ENCODE assay signal across 13 cellular contexts in genomic region chr18:25805323-25805722, GRCh38.
DNase-seq lines count a peak whose midpoint lies in the region; TF ChIP-seq lines count a peak whose summit lies in the region.
"Had no signal": no experiment of that assay in that cellular context is flagged by ENCODE, and none has a peak within 500 bp of the region (broad histone marks: within the 10 kb centered on the region; RNA-seq: fewer than 3 reads in every experiment).

No MANE protein-coding gene starts in this region.

- no peaks in the 10 kb centered on the region for H3K79me2 ChIP-seq in hepatocyte

- H3K27me3 ChIP-seq in breast epithelium (no peaks in the 10 kb centered on the region), hepatocyte (no peaks in the 10 kb centered on the region)
- H3K27me3 ChIP-seq: testis had no signal

- WGBS in hepatocyte (ENCODE audit: low lambda C conversion rate, missing lambda C conversion rate), result 65% methylated on average over 5 of the region's 5 CpGs

- H3K27ac ChIP-seq in breast epithelium (no peak overlapping the region), hepatocyte (no peak overlapping the region)
- H3K27ac ChIP-seq: 22Rv1, testis had no signal

- TF ChIP-seq CTCF in MCF 10A (IDR thresholded peaks at IDR 0.05; ENCODE audit: unreplicated experiment), result no peak
- no peak for TF ChIP-seq CTCF in breast epithelium (IDR thresholded peaks at IDR 0.05)
- TF ChIP-seq CTCF in hepatocyte (IDR thresholded peaks at IDR 0.05; ENCODE audit: poor library complexity), result no peak
- TF ChIP-seq CTCF in CD14-positive monocyte (IDR thresholded peaks at IDR 0.05), result no peak

- no peaks in the 10 kb centered on the region for H4K20me1 ChIP-seq in hepatocyte (ENCODE audit: insufficient read depth, poor library complexity, severe bottlenecking)

- H3K4me1 Mint-ChIP-seq in MCF 10A (ENCODE audit: insufficient read depth, unreplicated experiment), result no peaks in the 10 kb centered on the region
- H3K4me1 Mint-ChIP-seq in CD14-positive monocyte, result no peaks in the 10 kb centered on the region

- no peak for TF ChIP-seq POLR2A in breast epithelium (IDR thresholded peaks at IDR 0.05)

- POLR2A ChIA-PET in MCF 10A (lab: Yijun Ruan, JAX), result no interaction called here

- H3K27me3 Mint-ChIP-seq in MCF 10A (ENCODE audit: insufficient read depth, unreplicated experiment) (peaks cover 8% of the 10 kb centered on the region), CD14-positive monocyte (ENCODE audit: low read depth in 3 of 3) (peaks cover 0 to 2% (median 0%) of the 10 kb centered on the region in 3 donors)

- peak; percentile 61 for DNase-seq in MCF 10A (ENCODE audit: unreplicated experiment)
- DNase-seq in breast epithelium (ENCODE audit: low spot score in 2 of 2), result no peak
- DNase-seq in amniotic epithelial cell (ENCODE audit: low read depth), result peak; percentile 90
- DNase-seq in hepatocyte (ENCODE audit: low spot score), result peak; percentile 24
- DNase-seq in superior temporal gyrus (ENCODE audit: extremely low spot score), result peak; percentile 25
- no peak for DNase-seq in CD14-positive monocyte (ENCODE audit: low spot score)
- DNase-seq in activated T-cell treated with anti-CD3 and anti-CD28 coated beads, Interleukin-2, amount 50 U/mL, for 1 hour, result no peak
- DNase-seq in NCI-H526 (lab: John Stamatoyannopoulos, UW), result no peak
- DNase-seq: activated CD4-positive, alpha-beta memory T cell treated with anti-CD3 and anti-CD28 coated beads for 36 hours; SHP77 treated with DMSO at 0.1 percent for 48 hours; testis had no signal

- H3K9me3 ChIP-seq in breast epithelium (no peaks in the 10 kb centered on the region), hepatocyte (ENCODE audit: low read depth) (no peaks in the 10 kb centered on the region)
- H3K9me3 ChIP-seq: testis had no signal

- H3K4me3 ChIP-seq in breast epithelium, result no peak overlapping the region
- H3K4me3 ChIP-seq in hepatocyte, result no peak overlapping the region
- H3K4me3 ChIP-seq: testis had no signal

- no peaks in the 10 kb centered on the region for H3K9me2 ChIP-seq in hepatocyte (replicated peaks; ENCODE audit: insufficient read depth)

- H3K27ac Mint-ChIP-seq in MCF 10A (ENCODE audit: low read depth, unreplicated experiment) (no peak overlapping the region), CD14-positive monocyte (no peak overlapping the region)
- H3K27ac Mint-ChIP-seq: activated CD4-positive, alpha-beta memory T cell treated with anti-CD3 and anti-CD28 coated beads for 36 hours; activated T-helper 2 cell treated with anti-CD3 and anti-CD28 coated beads, Interferon-gamma antibody, Interleukin-2, Interleukin-4, amounts not matched to agents 10 μg/mL and 5 μg/mL and 100 μg/mL, durations not matched to agents 14 hours and 24 hours and 36 hours had no signal

- H3K36me3 Mint-ChIP-seq in MCF 10A (ENCODE audit: insufficient read depth, unreplicated experiment) (no peaks in the 10 kb centered on the region), CD14-positive monocyte (no peaks in the 10 kb centered on the region)
- H3K36me3 Mint-ChIP-seq: activated CD4-positive, alpha-beta memory T cell treated with anti-CD3 and anti-CD28 coated beads for 36 hours had no signal

- H2AFZ ChIP-seq in hepatocyte, result no peak overlapping the region

- H3K4me3 Mint-ChIP-seq in MCF 10A (ENCODE audit: unreplicated experiment) (no peak overlapping the region), CD14-positive monocyte (no peak overlapping the region)
- H3K4me3 Mint-ChIP-seq: activated CD4-positive, alpha-beta memory T cell treated with anti-CD3 and anti-CD28 coated beads for 36 hours had no signal

- BruUV-seq in MCF 10A (replicated peaks; lab: Mats Ljungman, UMichigan), result no TSS peak

- H3K9me3 Mint-ChIP-seq in MCF 10A (ENCODE audit: unreplicated experiment) (peaks cover 16% of the 10 kb centered on the region), CD14-positive monocyte (peaks cover 2 to 11% (median 6%) of the 10 kb centered on the region in 7 donors)
- H3K9me3 Mint-ChIP-seq: activated CD4-positive, alpha-beta memory T cell treated with anti-CD3 and anti-CD28 coated beads for 36 hours had no signal

- H3K36me3 ChIP-seq in breast epithelium (no peaks in the 10 kb centered on the region), hepatocyte (replicated peaks; ENCODE audit: insufficient read depth, low read depth) (no peaks in the 10 kb centered on the region)

- intact Hi-C loops in MCF 10A (cut with micrococcal nuclease), result no loop called here
- intact Hi-C loops in breast epithelium (cut with DNase I; ENCODE audit: low total_unique reads), result no loop called here
- intact Hi-C loops in CD14-positive monocyte (cut with micrococcal nuclease), result no loop called here

- H3K4me1 ChIP-seq in breast epithelium (no peaks in the 10 kb centered on the region), hepatocyte (ENCODE audit: insufficient read depth) (no peaks in the 10 kb centered on the region)
- H3K4me1 ChIP-seq: testis had no signal

- no peak overlapping the region for H3K4me2 ChIP-seq in hepatocyte

- CTCF ChIA-PET in MCF 10A (lab: Yijun Ruan, JAX), result interaction anchor here (0.5 kb wide), 1 partner anchor 1064 kb away, joined by 3 read pairs; no protein-coding TSS in a partner anchor

Comparison
In these comparisons a context has a peak if more than half of its experiments do, and no peak if none do; other contexts are left out.
1. DNase-seq: peak in MCF 10A (single experiment), amniotic epithelial cell (single experiment), hepatocyte (single experiment) and superior temporal gyrus (single experiment); none in breast epithelium (0 of 2), CD14-positive monocyte (single experiment), activated T-cell treated with anti-CD3 and anti-CD28 coated beads, Interleukin-2, amount 50 U/mL, for 1 hour (single experiment) and NCI-H526 (0 of 2).